8 cellular contexts compared by ENCODE assay signal in the genomic region with DNA sequence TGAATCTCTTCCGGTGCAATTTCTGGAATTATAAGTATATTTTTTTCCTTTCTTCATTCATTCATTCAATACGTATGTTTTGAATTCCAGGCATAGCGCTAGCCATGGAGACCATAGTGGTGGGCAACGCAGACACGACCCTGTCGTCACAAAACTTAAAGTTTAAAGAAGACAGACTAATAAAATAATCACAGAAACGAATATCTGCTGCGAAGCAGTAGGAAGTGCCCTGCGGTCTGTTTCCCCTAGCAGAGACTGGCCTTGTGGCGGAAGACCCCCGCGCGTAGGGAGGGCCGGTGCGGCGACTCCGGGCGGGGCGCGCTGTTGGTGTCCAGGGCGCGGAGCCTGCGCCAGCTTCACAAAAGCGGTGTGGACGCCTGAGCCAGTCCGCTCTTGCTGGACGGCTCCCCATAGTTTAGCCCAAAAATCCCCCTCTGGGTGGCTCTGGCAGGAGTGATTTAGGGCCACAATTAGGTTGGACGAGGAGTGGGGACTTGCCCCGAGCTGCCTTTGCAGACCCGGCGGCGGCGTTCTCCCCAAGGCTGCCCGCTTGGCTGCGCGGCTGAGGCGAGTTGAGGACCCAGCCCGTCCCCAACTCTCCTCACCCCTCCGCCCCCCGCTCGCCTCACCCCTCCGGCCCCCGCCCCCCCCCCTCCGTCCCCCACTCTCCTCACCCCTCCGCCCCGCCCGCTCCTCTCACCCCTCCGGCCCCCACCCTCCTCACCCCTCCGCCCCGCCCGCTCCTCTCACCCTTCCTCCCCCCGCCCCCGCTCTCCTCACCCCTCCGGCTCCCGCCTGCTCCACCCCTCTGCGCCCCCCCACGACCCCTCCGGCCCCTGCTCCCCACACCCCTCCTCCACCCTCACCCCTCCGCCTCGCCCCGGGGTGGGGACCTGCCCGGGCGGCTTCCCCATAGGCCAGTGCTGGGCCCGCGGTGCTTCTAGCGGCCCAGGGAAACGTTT. TPM values are rescaled to one million over a fixed set of nuclear protein-coding genes. Genes with fewer than 3 reads are reported as not detected.
DNase-seq lines count a peak whose midpoint lies in the region; ATAC-seq and TF ChIP-seq lines count a peak whose summit lies in the region.

No MANE protein-coding gene starts in this region.

- H3K27me3 ChIP-seq in Karpas-422 (ENCODE audit: low read length) = no peaks in the 10 kb centered on the region

- no peaks in the 10 kb centered on the region for H3K36me3 ChIP-seq in Karpas-422 (ENCODE audit: insufficient read depth, low read length)

- H3K27ac Mint-ChIP-seq in T-helper 17 cell = peak overlapping the region; percentile 88
- peak overlapping the region in 4 of 6 donors; percentile 15 to 92 (median 35) for H3K27ac Mint-ChIP-seq in naive B cell

- H3K9me3 ChIP-seq in T-helper 17 cell (ENCODE audit: control insufficient read depth, low read length, poor library complexity, severe bottlenecking) = no peaks in the 10 kb centered on the region
- H3K9me3 ChIP-seq in Karpas-422 (ENCODE audit: low read length) = no peaks in the 10 kb centered on the region

- TF ChIP-seq POLR2A in erythroblast (IDR thresholded peaks at IDR 0.05; ENCODE audit: low read length) = no peak

- H3K4me2 ChIP-seq in Karpas-422 (ENCODE audit: low read depth, low read length, poor library complexity, severe bottlenecking) = no peak overlapping the region

- DNase-seq in T-helper 17 cell (no peak), erythroblast (lab: John Stamatoyannopoulos, UW) (peak; percentile 57), naive B cell (no peak), Karpas-422 (no peak), NCI-H82 (lab: John Stamatoyannopoulos, UW) (no peak), NCI-H2171 (lab: John Stamatoyannopoulos, UW) (no peak), RKO (ENCODE audit: low spot score) (no peak)

- no peak overlapping the region for H3K9ac ChIP-seq in Karpas-422 (ENCODE audit: low read length)

- H3K9me3 Mint-ChIP-seq in naive B cell = no peaks in the 10 kb centered on the region

- H3K4me1 Mint-ChIP-seq in T-helper 17 cell (peaks cover 20% of the 10 kb centered on the region), naive B cell (peaks cover 17 to 19% (median 18%) of the 10 kb centered on the region in 3 donors)

- H4K20me1 ChIP-seq in Karpas-422 (ENCODE audit: insufficient read depth, low read depth, low read length) = no peaks in the 10 kb centered on the region

- peak; percentile 41 for ATAC-seq in GM18909 (IDR thresholded peaks at IDR 0.05; ENCODE audit: poor library complexity, unreplicated experiment)
- peak; percentile 54 for ATAC-seq in T-helper 17 cell
- ATAC-seq in naive B cell (ENCODE audit: low read depth in 2 of 2) = peak; percentile 68 to 78

- H3K4me3 Mint-ChIP-seq in T-helper 17 cell = peak overlapping the region; percentile 87
- peak overlapping the region; percentile 80 to 94 (median 82) for H3K4me3 Mint-ChIP-seq in naive B cell

- H3K4me3 ChIP-seq in Karpas-422 (ENCODE audit: low read length) = no peak overlapping the region

- H3K9me2 ChIP-seq in Karpas-422 (replicated peaks; ENCODE audit: insufficient read depth, low read length) = no peaks in the 10 kb centered on the region

- no peaks in the 10 kb centered on the region for H3K79me2 ChIP-seq in Karpas-422 (ENCODE audit: low read length)

- H3K36me3 Mint-ChIP-seq in T-helper 17 cell (ENCODE audit: low read depth) (peaks cover 4% of the 10 kb centered on the region), naive B cell (no peaks in the 10 kb centered on the region)

- H3K4me1 ChIP-seq in Karpas-422 (ENCODE audit: low read length) = no peaks in the 10 kb centered on the region

- H3K27me3 Mint-ChIP-seq in T-helper 17 cell (peaks cover 5% of the 10 kb centered on the region), naive B cell (peaks cover 5 to 10% (median 8%) of the 10 kb centered on the region in 3 donors)

- H2AFZ ChIP-seq in Karpas-422 (ENCODE audit: low read length) = no peak overlapping the region

- H3K27ac ChIP-seq in Karpas-422 (ENCODE audit: low read length) = no peak overlapping the region

RNA-seq across cellular contexts. Expression of a gene that starts 14.2 kb away (rescaled TPM):
- total RNA-seq in T-helper 17 cell = 1 to 10 TPM; 8.0 to 9.0 TPM
- polyA plus RNA-seq in naive B cell (ENCODE audit: low read depth in 6 of 6) = under 1 TPM in 5 of 6 donors, not detected in 1; 0.07 to 0.68 (median 0.21) TPM
- total RNA-seq in Karpas-422 (2014; rRNA removed; shearing (Covaris generic); ENCODE audit: low replicate concordance) = not detected in 2 replicates

Comparison
In these comparisons a context has a peak if more than half of its experiments do, and no peak if none do; other contexts are left out.
1. DNase-seq: peak in erythroblast (2 of 2); none in T-helper 17 cell (0 of 3), naive B cell (single experiment), Karpas-422 (single experiment), NCI-H82 (single experiment), NCI-H2171 (single experiment) and RKO (single experiment).
2. Peak in every context shown above with its lines, with median percentiles within 50 percentile points of each other: ATAC-seq.